Comparison of ENCODE assay signal across 10 cellular contexts in genomic region chr14:104424406-104425072, GRCh38.
DNase-seq lines count a peak whose midpoint lies in the region; ATAC-seq and TF ChIP-seq lines count a peak whose summit lies in the region.
"Had no signal": no experiment of that assay in that cellular context is flagged by ENCODE, and none has a peak within 500 bp of the region (broad histone marks: within the 10 kb centered on the region; RNA-seq: fewer than 3 reads in every experiment).

No MANE protein-coding gene starts in this region.

- 41 to 47% methylated on average over 24 of the region's 24 CpGs for whole genome bisulfite sequencing in sigmoid colon, 2 donors
- WGBS in esophagus squamous epithelium, 2 donors, result 31 to 53% methylated on average over 6 to 7 of the region's 24 CpGs

- ATAC-seq in GM21825 (IDR thresholded peaks at IDR 0.05; ENCODE audit: unreplicated experiment), result no peak

- no peak for TF ChIP-seq POLR2A in sigmoid colon (IDR thresholded peaks at IDR 0.05)
- no peak for TF ChIP-seq POLR2A in esophagus squamous epithelium (IDR thresholded peaks at IDR 0.05)

- H3K4me1 ChIP-seq in sigmoid colon (peaks cover 0 to 27% (median 20%) of the 10 kb centered on the region in 4 donors), esophagus squamous epithelium (peaks cover 0 to 7% (median 0%) of the 10 kb centered on the region in 3 donors)
- no peaks in the 10 kb centered on the region for H3K4me1 ChIP-seq in effector memory CD4-positive, alpha-beta T cell (ENCODE audit: control insufficient read depth, insufficient read depth, low read length, poor library complexity, severe bottlenecking)

- no peaks in the 10 kb centered on the region for H3K36me3 ChIP-seq in H7 (replicated peaks; ENCODE audit: control insufficient read depth, insufficient read depth, low read length)
- no peaks in the 10 kb centered on the region for H3K36me3 ChIP-seq in sigmoid colon
- H3K36me3 ChIP-seq in esophagus squamous epithelium, result no peaks in the 10 kb centered on the region
- no peaks in the 10 kb centered on the region for H3K36me3 ChIP-seq in effector memory CD4-positive, alpha-beta T cell (ENCODE audit: control insufficient read depth, insufficient read depth, low read length)

- intact Hi-C loops in sigmoid colon (cut with DNase I) (loop anchor here (10.0 kb wide), 1 partner anchor 100 kb away; no protein-coding TSS in a partner anchor), esophagus squamous epithelium (cut with DNase I) (no loop called here)

- TF ChIP-seq EP300 in sigmoid colon (IDR thresholded peaks at IDR 0.05), result no peak

- no peaks in the 10 kb centered on the region for H3K9me3 ChIP-seq in sigmoid colon
- H3K9me3 ChIP-seq in esophagus squamous epithelium, result no peaks in the 10 kb centered on the region
- no peaks in the 10 kb centered on the region for H3K9me3 ChIP-seq in effector memory CD4-positive, alpha-beta T cell (ENCODE audit: control insufficient read depth, low read length)

- H3K27me3 ChIP-seq in H7 (ENCODE audit: control insufficient read depth, insufficient read depth, low read length) (no peaks in the 10 kb centered on the region), sigmoid colon (peaks cover 0 to 22% (median 0%) of the 10 kb centered on the region in 3 donors), esophagus squamous epithelium (peaks cover 0 to 26% (median 0%) of the 10 kb centered on the region in 4 donors)
- H3K27me3 ChIP-seq in effector memory CD4-positive, alpha-beta T cell (replicated peaks; ENCODE audit: control insufficient read depth, insufficient read depth, low read length, poor library complexity, severe bottlenecking), result no peaks in the 10 kb centered on the region

- H3K4me3 ChIP-seq in H7 (ENCODE audit: insufficient read depth, low read depth, low read length), result no peak overlapping the region
- H3K4me3 ChIP-seq in sigmoid colon, result no peak overlapping the region
- H3K4me3 ChIP-seq in esophagus squamous epithelium, result no peak overlapping the region
- no peak overlapping the region for H3K4me3 ChIP-seq in effector memory CD4-positive, alpha-beta T cell (ENCODE audit: insufficient read depth, low read depth, low read length, poor library complexity, severe bottlenecking)

- DNase-seq in H7 (peak; percentile 70), NCI-H2196 (lab: John Stamatoyannopoulos, UW; ENCODE audit: unreplicated experiment) (peak; percentile 57), globus pallidus (ENCODE audit: low spot score) (peak; percentile 75), sigmoid colon (peak; percentile 50), esophagus squamous epithelium (lab: John Stamatoyannopoulos, UW) (no peak)
- DNase-seq in effector memory CD4-positive, alpha-beta T cell, result no peak
- DNase-seq: activated naive CD4-positive, alpha-beta T cell treated with anti-CD3 and anti-CD28 coated beads for 36 hours; effector CD8-positive, alpha-beta T cell; GF-D8 had no signal

- no peak overlapping the region for H3K27ac ChIP-seq in sigmoid colon
- H3K27ac ChIP-seq in esophagus squamous epithelium, result no peak overlapping the region
- H3K27ac ChIP-seq in effector memory CD4-positive, alpha-beta T cell (ENCODE audit: insufficient read depth, low read length, poor library complexity, severe bottlenecking), result no peak overlapping the region

- TF ChIP-seq CTCF in sigmoid colon (IDR thresholded peaks at IDR 0.05) (no peak), esophagus squamous epithelium (IDR thresholded peaks at IDR 0.05) (no peak)

Comparison
In these comparisons a context has a peak if more than half of its experiments do, and no peak if none do; other contexts are left out.
1. DNase-seq: peak in H7 (single experiment), NCI-H2196 (single experiment), globus pallidus (single experiment) and sigmoid colon (single experiment); none in esophagus squamous epithelium (single experiment) and effector memory CD4-positive, alpha-beta T cell (0 of 3).